ENCODE assay signal across 29 cellular contexts in genomic region chr2:203480623-203481022, GRCh38.
"Had no signal": no experiment of that assay in that cellular context is flagged by ENCODE, and none has a peak within 500 bp of the region (broad histone marks: within the 10 kb centered on the region; RNA-seq: fewer than 3 reads in every experiment).

No MANE protein-coding gene starts in this region.

- H3K79me2 ChIP-seq: hepatocyte had no signal

- H3K9me3 Mint-ChIP-seq: dendritic cell treated with granulocyte-macrophage colony-stimulating factor and Interleukin-4, amounts not matched to agents 40 ng/mL and 50 ng/mL, for 4 days; effector memory CD8-positive, alpha-beta T cell; endodermal cell had no signal

- H3K27me3 Mint-ChIP-seq: dendritic cell treated with granulocyte-macrophage colony-stimulating factor and Interleukin-4, amounts not matched to agents 40 ng/mL and 50 ng/mL, for 4 days; effector memory CD8-positive, alpha-beta T cell had no signal

- H3K4me1 ChIP-seq: esophagus muscularis mucosa, foreskin keratinocyte, gastroesophageal sphincter had no signal

- H3K4me3 ChIP-seq: coronary artery, dorsolateral prefrontal cortex, esophagus muscularis mucosa, esophagus squamous epithelium, gastrocnemius medialis, gastroesophageal sphincter, heart left ventricle, heart right ventricle, hepatocyte had no signal

- H3K27me3 ChIP-seq: dorsolateral prefrontal cortex, esophagus muscularis mucosa, esophagus squamous epithelium, foreskin keratinocyte, gastrocnemius medialis, gastroesophageal sphincter, heart left ventricle, heart right ventricle, hepatocyte had no signal

- ATAC-seq: effector memory CD8-positive, alpha-beta T cell; esophagus mucosa; gastrocnemius medialis; gastroesophageal sphincter; heart left ventricle; heart right ventricle had no signal

- H3K27ac ChIP-seq: coronary artery, dorsolateral prefrontal cortex, epithelial cell of prostate, esophagus muscularis mucosa, esophagus squamous epithelium, foreskin keratinocyte, gastrocnemius medialis, gastroesophageal sphincter, heart left ventricle, heart right ventricle, hepatocyte had no signal

- DNase-seq: cortex of kidney; dermis blood vessel endothelial cell; dorsolateral prefrontal cortex; effector CD4-positive, alpha-beta T cell; effector CD8-positive, alpha-beta T cell; effector memory CD4-positive, alpha-beta T cell; effector memory CD8-positive, alpha-beta T cell; endodermal cell; erythroblast; esophagus squamous epithelium; foreskin fibroblast; foreskin melanocyte; gastrocnemius medialis; glutamatergic neuron; head of caudate nucleus; heart left ventricle; heart right ventricle; hippocampal formation had no signal

- H3K4me3 Mint-ChIP-seq: dendritic cell treated with granulocyte-macrophage colony-stimulating factor and Interleukin-4, amounts not matched to agents 40 ng/mL and 50 ng/mL, for 4 days; effector memory CD8-positive, alpha-beta T cell; endodermal cell had no signal

- H3K27ac Mint-ChIP-seq: dendritic cell treated with granulocyte-macrophage colony-stimulating factor and Interleukin-4, amounts not matched to agents 40 ng/mL and 50 ng/mL, for 4 days; effector memory CD8-positive, alpha-beta T cell; endodermal cell had no signal

- H3K36me3 ChIP-seq: gastrocnemius medialis, gastroesophageal sphincter had no signal

- H3K9me3 ChIP-seq: esophagus muscularis mucosa, esophagus squamous epithelium, gastrocnemius medialis, gastroesophageal sphincter, heart left ventricle, heart right ventricle had no signal

- H3K4me2 ChIP-seq: hepatocyte had no signal

- FAIRE-seq: endometrium, endothelial cell of umbilical vein, frontal cortex had no signal

- H2AFZ ChIP-seq: hepatocyte had no signal
